13 cellular contexts compared by ENCODE assay signal in genomic region chr1:197761654-197762053, GRCh38. TPM values are rescaled to one million over a fixed set of nuclear protein-coding genes. Genes with fewer than 3 reads are reported as not detected.
DNase-seq lines count a peak whose midpoint lies in the region; ATAC-seq, FAIRE-seq and TF ChIP-seq lines count a peak whose summit lies in the region.
"Had no signal": no experiment of that assay in that cellular context is flagged by ENCODE, and none has a peak within 500 bp of the region (broad histone marks: within the 10 kb centered on the region; RNA-seq: fewer than 3 reads in every experiment).

No MANE protein-coding gene starts in this region.

- DNase-seq in CD14-positive monocyte (ENCODE audit: low spot score), result no peak
- no peak for DNase-seq in RCC 7860 (ENCODE audit: low spot score)
- DNase-seq in DMS 273 (lab: John Stamatoyannopoulos, UW; ENCODE audit: unreplicated experiment), result no peak
- DNase-seq in left cardiac atrium, result no peak
- no peak for DNase-seq in AG08395 (ENCODE audit: low spot score)
- DNase-seq in caudate nucleus (lab: John Stamatoyannopoulos, UW), result no peak
- DNase-seq: activated CD4-positive, alpha-beta T cell treated with anti-CD3 and anti-CD28 coated beads, Interleukin-2, amount 50 U/mL, for 4 hours; aorta; islet precursor cell; NCI-H1417 had no signal

- intact Hi-C loops in CD14-positive monocyte (cut with micrococcal nuclease), result no loop called here
- intact Hi-C loops in left cardiac atrium (cut with DNase I), result no loop called here

- H3K27ac Mint-ChIP-seq in CD14-positive monocyte, result peak overlapping the region in 1 of 7 donors; percentile 70

- H3K9me3 Mint-ChIP-seq in CD14-positive monocyte, result peaks cover 0 to 6% (median 0%) of the 10 kb centered on the region in 7 donors

- FAIRE-seq in RCC 7860 (lab: Jason Lieb, UNC), result peak; percentile 7

- peaks cover 4 to 9% of the 10 kb centered on the region in 2 donors for H3K36me3 Mint-ChIP-seq in CD14-positive monocyte

- no peak overlapping the region for H3K27ac ChIP-seq in caudate nucleus (ENCODE audit: low read depth, low read length)
- H3K27ac ChIP-seq: RWPE1 had no signal

- H3K4me3 Mint-ChIP-seq in CD14-positive monocyte, result peak overlapping the region; percentile 53 to 77

- ATAC-seq in GM19455 (IDR thresholded peaks at IDR 0.05; ENCODE audit: unreplicated experiment) (peak; percentile 76), HG03280 (IDR thresholded peaks at IDR 0.05; ENCODE audit: unreplicated experiment) (peak; percentile 60), left cardiac atrium (no peak)

- TF ChIP-seq CTCF in CD14-positive monocyte (IDR thresholded peaks at IDR 0.05), result no peak

- H3K27me3 Mint-ChIP-seq in CD14-positive monocyte (ENCODE audit: low read depth in 3 of 3), result peaks cover 0 to 2% (median 0%) of the 10 kb centered on the region in 3 donors

- peaks cover 27% of the 10 kb centered on the region for H3K4me1 Mint-ChIP-seq in CD14-positive monocyte

RNA-seq across cellular contexts. Expression of gene DENND1B, which starts 13.6 kb away (rescaled TPM):
- polyA plus RNA-seq in CD14-positive monocyte, result 1 to 10 TPM; 5.7 to 8.2 TPM
- 10 to 100 TPM; 17.1 to 22.5 TPM for total RNA-seq in left cardiac atrium

Comparison
In these comparisons a context has a peak if more than half of its experiments do, and no peak if none do; other contexts are left out.
1. ATAC-seq: peak in GM19455 (single experiment) and HG03280 (single experiment); none in left cardiac atrium (0 of 2).